ENCODE assay signal across 8 cellular contexts in genomic region chr5:174401793-174402192, GRCh38.
"Had no signal": no experiment of that assay in that cellular context is flagged by ENCODE, and none has a peak within 500 bp of the region (broad histone marks: within the 10 kb centered on the region; RNA-seq: fewer than 3 reads in every experiment).

No MANE protein-coding gene starts in this region.

- H3K4me3 ChIP-seq: GM23248, HAP-1, K562 had no signal

- DNase-seq: GM23248, GOT3, H7, HFFc6, IMR-90, KG1 had no signal

- H3K9ac ChIP-seq: GM23248 had no signal

- H2AFZ ChIP-seq: GM23248 had no signal

- H3K36me3 ChIP-seq: HAP-1 had no signal

- ATAC-seq: K562 had no signal

- H3K27ac ChIP-seq: GM23248 had no signal

- H3K9me3 ChIP-seq: HAP-1 had no signal

- H3K4me1 ChIP-seq: HAP-1 had no signal
